8 cellular contexts compared by ENCODE assay signal in the genomic region with DNA sequence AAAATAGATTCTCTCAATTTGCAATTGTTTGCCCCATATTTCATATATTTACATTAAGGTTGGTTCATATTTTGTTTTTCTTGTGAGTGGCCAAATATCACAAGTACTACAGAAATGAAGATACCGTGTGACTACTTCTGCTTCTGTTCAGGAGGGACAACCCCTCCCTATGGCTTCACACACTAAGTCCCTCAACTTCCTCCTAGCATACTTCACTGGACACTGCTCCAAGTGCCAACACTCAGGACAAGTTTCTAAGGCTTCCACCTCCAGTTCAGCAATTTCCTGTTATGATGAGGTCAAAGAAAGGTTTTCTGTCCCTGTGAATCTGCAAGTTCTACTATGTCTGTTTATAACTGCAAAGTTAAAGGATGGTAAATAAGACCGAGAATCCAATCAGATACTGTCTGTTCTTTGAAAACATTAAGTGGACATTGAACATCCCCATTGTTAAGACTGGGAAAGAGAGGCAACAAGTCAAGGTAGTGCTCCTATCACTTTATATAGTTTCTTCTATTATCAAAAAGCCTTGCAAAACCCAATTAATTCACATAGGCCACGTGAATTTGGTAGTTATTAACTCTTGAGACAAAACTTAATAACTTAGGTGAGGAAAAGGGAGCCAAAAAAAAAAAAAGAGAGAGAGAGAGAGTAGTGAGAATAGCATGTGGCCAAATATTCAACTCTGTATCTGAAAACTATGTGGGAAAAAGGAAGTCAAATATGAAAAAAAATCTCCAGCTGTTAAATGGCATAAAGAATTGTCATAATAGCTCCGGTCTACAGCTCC.
DNase-seq lines count a peak whose midpoint lies in the region; ATAC-seq and TF ChIP-seq lines count a peak whose summit lies in the region.

No MANE protein-coding gene starts in this region.

- H3K4me3 ChIP-seq in left lung = peak overlapping the region in 1 of 2 donors; percentile 23
- no peak overlapping the region for H3K4me3 ChIP-seq in thyroid gland (replicated peaks in 1 of 3)

- H3K27me3 Mint-ChIP-seq in activated naive CD4-positive, alpha-beta T cell treated with anti-CD3 and anti-CD28 coated beads, Interleukin-2, amount 50 U/mL, for 24 hours = no peaks in the 10 kb centered on the region
- no peaks in the 10 kb centered on the region for H3K27me3 Mint-ChIP-seq in WTC11 (ENCODE audit: low read depth)

- H3K27ac ChIP-seq in left lung (no peak overlapping the region), thyroid gland (no peak overlapping the region)

- H3K27ac Mint-ChIP-seq in activated naive CD4-positive, alpha-beta T cell treated with anti-CD3 and anti-CD28 coated beads, Interleukin-2, amount 50 U/mL, for 24 hours = peak overlapping the region; percentile 10
- peak overlapping the region; percentile 35; the same call in 1 of the 2 replicates for H3K27ac Mint-ChIP-seq in WTC11

- intact Hi-C loops in left lung (cut with DNase I) (no loop called here), thyroid gland (cut with DNase I) (no loop called here)

- no peaks in the 10 kb centered on the region for H3K9me3 Mint-ChIP-seq in activated naive CD4-positive, alpha-beta T cell treated with anti-CD3 and anti-CD28 coated beads, Interleukin-2, amount 50 U/mL, for 24 hours
- no peaks in the 10 kb centered on the region for H3K9me3 Mint-ChIP-seq in WTC11

- H3K36me3 ChIP-seq in left lung (no peaks in the 10 kb centered on the region), thyroid gland (no peaks in the 10 kb centered on the region)

- TF ChIP-seq POLR2A in thyroid gland (IDR thresholded peaks at IDR 0.05) = no peak

- H3K36me3 Mint-ChIP-seq in activated naive CD4-positive, alpha-beta T cell treated with anti-CD3 and anti-CD28 coated beads, Interleukin-2, amount 50 U/mL, for 24 hours = no peaks in the 10 kb centered on the region
- no peaks in the 10 kb centered on the region for H3K36me3 Mint-ChIP-seq in WTC11

- peak; percentile 91 for ATAC-seq in HG03135 (IDR thresholded peaks at IDR 0.05; ENCODE audit: unreplicated experiment)
- ATAC-seq in WTC11 = no peak
- ATAC-seq in left lung = peak; percentile 95

- 52 to 65% methylated on average over 4 of the region's 4 CpGs for WGBS in thyroid gland, 2 donors

- POLR2A ChIA-PET in WTC11 (lab: Charles Lee) = no interaction called here

- H3K4me1 Mint-ChIP-seq in activated naive CD4-positive, alpha-beta T cell treated with anti-CD3 and anti-CD28 coated beads, Interleukin-2, amount 50 U/mL, for 24 hours = peaks cover 9% of the 10 kb centered on the region
- peaks cover 11% of the 10 kb centered on the region for H3K4me1 Mint-ChIP-seq in WTC11

- CTCF ChIA-PET in WTC11 (lab: Charles Lee) = interaction anchor here (1.0 kb wide), 1 partner anchor 81 kb away, joined by 3 read pairs; the partner anchor contains the start of gene DKK1

- H3K9me3 ChIP-seq in left lung = no peaks in the 10 kb centered on the region
- H3K9me3 ChIP-seq in thyroid gland = no peaks in the 10 kb centered on the region

- no peak for DNase-seq in activated naive CD4-positive, alpha-beta T cell treated with Interleukin-2 at 50 U/mL for 16 hours
- DNase-seq in WTC11 (ENCODE audit: low spot score) (no peak), left lung (no peak), occipital lobe (lab: John Stamatoyannopoulos, UW) (no peak), thyroid gland (no peak), kidney glomerular epithelial cell (lab: John Stamatoyannopoulos, UW) (no peak)

- peak overlapping the region; percentile 92 for H3K4me3 Mint-ChIP-seq in activated naive CD4-positive, alpha-beta T cell treated with anti-CD3 and anti-CD28 coated beads, Interleukin-2, amount 50 U/mL, for 24 hours
- H3K4me3 Mint-ChIP-seq in WTC11 = peak overlapping the region; percentile 75

- no peaks in the 10 kb centered on the region for H3K27me3 ChIP-seq in left lung
- H3K27me3 ChIP-seq in thyroid gland = no peaks in the 10 kb centered on the region

- TF ChIP-seq CTCF in WTC11 (IDR thresholded peaks at IDR 0.05) (no peak), left lung (IDR thresholded peaks at IDR 0.05) (no peak), thyroid gland (IDR thresholded peaks at IDR 0.05) (no peak)

- H3K4me1 ChIP-seq in left lung = no peaks in the 10 kb centered on the region
- peaks cover 0 to 4% of the 10 kb centered on the region in 2 donors for H3K4me1 ChIP-seq in thyroid gland

TF ChIP-seq in WTC11, 78 proteins besides CTCF, POLR2A, EP300 and RAD21 (continues in another document):
- no peak for TF ChIP-seq SOX15 (CRISPR knock-in tag; IDR thresholded peaks at IDR 0.05)
- no peak for TF ChIP-seq ZNF263 (CRISPR knock-in tag; IDR thresholded peaks at IDR 0.05; ENCODE audit: low read depth)
- TF ChIP-seq, protein P1, sequence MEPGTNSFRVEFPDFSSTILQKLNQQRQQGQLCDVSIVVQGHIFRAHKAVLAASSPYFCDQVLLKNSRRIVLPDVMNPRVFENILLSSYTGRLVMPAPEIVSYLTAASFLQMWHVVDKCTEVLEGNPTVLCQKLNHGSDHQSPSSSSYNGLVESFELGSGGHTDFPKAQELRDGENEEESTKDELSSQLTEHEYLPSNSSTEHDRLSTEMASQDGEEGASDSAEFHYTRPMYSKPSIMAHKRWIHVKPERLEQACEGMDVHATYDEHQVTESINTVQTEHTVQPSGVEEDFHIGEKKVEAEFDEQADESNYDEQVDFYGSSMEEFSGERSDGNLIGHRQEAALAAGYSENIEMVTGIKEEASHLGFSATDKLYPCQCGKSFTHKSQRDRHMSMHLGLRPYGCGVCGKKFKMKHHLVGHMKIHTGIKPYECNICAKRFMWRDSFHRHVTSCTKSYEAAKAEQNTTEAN (CRISPR knock-in tag; IDR thresholded peaks at IDR 0.05) = no peak
- TF ChIP-seq ATF3 (CRISPR knock-in tag; conservative IDR thresholded peaks at IDR 0.05) = no peak
- TF ChIP-seq, protein P2, sequence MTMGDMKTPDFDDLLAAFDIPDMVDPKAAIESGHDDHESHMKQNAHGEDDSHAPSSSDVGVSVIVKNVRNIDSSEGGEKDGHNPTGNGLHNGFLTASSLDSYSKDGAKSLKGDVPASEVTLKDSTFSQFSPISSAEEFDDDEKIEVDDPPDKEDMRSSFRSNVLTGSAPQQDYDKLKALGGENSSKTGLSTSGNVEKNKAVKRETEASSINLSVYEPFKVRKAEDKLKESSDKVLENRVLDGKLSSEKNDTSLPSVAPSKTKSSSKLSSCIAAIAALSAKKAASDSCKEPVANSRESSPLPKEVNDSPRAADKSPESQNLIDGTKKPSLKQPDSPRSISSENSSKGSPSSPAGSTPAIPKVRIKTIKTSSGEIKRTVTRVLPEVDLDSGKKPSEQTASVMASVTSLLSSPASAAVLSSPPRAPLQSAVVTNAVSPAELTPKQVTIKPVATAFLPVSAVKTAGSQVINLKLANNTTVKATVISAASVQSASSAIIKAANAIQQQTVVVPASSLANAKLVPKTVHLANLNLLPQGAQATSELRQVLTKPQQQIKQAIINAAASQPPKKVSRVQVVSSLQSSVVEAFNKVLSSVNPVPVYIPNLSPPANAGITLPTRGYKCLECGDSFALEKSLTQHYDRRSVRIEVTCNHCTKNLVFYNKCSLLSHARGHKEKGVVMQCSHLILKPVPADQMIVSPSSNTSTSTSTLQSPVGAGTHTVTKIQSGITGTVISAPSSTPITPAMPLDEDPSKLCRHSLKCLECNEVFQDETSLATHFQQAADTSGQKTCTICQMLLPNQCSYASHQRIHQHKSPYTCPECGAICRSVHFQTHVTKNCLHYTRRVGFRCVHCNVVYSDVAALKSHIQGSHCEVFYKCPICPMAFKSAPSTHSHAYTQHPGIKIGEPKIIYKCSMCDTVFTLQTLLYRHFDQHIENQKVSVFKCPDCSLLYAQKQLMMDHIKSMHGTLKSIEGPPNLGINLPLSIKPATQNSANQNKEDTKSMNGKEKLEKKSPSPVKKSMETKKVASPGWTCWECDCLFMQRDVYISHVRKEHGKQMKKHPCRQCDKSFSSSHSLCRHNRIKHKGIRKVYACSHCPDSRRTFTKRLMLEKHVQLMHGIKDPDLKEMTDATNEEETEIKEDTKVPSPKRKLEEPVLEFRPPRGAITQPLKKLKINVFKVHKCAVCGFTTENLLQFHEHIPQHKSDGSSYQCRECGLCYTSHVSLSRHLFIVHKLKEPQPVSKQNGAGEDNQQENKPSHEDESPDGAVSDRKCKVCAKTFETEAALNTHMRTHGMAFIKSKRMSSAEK (CRISPR knock-in tag; IDR thresholded peaks at IDR 0.05; ENCODE audit: borderline replicate concordance) = no peak
- no peak for TF ChIP-seq NR1H2 (CRISPR knock-in tag; IDR thresholded peaks at IDR 0.05)
- no peak for TF ChIP-seq GRHL2 (CRISPR knock-in tag; IDR thresholded peaks at IDR 0.05; ENCODE audit: insufficient replicate concordance, severe bottlenecking)
- TF ChIP-seq, protein P3, sequence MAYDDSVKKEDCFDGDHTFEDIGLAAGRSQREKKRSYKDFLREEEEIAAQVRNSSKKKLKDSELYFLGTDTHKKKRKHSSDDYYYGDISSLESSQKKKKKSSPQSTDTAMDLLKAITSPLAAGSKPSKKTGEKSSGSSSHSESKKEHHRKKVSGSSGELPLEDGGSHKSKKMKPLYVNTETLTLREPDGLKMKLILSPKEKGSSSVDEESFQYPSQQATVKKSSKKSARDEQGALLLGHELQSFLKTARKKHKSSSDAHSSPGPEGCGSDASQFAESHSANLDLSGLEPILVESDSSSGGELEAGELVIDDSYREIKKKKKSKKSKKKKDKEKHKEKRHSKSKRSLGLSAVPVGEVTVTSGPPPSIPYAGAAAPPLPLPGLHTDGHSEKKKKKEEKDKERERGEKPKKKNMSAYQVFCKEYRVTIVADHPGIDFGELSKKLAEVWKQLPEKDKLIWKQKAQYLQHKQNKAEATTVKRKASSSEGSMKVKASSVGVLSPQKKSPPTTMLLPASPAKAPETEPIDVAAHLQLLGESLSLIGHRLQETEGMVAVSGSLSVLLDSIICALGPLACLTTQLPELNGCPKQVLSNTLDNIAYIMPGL (CRISPR knock-in tag; IDR thresholded peaks at IDR 0.05) = no peak
